In genomic region chr13:91348906-91349435, GRCh38 we compare ENCODE assay signal across 1 cellular context.
TF ChIP-seq lines count a peak whose summit lies in the region.

No MANE protein-coding gene starts in this region.

TF ChIP-seq in HEK293, 187 proteins besides CTCF, POLR2A, EP300 and RAD21 (continued from another document):
- TF ChIP-seq ZNF362 (tag by site-specific recombination; IDR thresholded peaks at IDR 0.05), result 0 out of 2 replicates have a peak, but pooled peaks have one; percentile 37
- TF ChIP-seq ZNF837 (tag by site-specific recombination; IDR thresholded peaks at IDR 0.05), result no peak
- TF ChIP-seq ZNF610 (tag by site-specific recombination; IDR thresholded peaks at IDR 0.05; ENCODE audit: borderline replicate concordance), result peak; percentile 45; the same call in 1 of the 2 replicates
- TF ChIP-seq ZBTB44 (tag by site-specific recombination; IDR thresholded peaks at IDR 0.05), result no peak
- TF ChIP-seq ZNF148 (tag by site-specific recombination; IDR thresholded peaks at IDR 0.05; ENCODE audit: borderline replicate concordance), result no peak
- no peak for TF ChIP-seq ZNF791 (tag by site-specific recombination; IDR thresholded peaks at IDR 0.05)
- no peak for TF ChIP-seq ZNF394 (tag by site-specific recombination; IDR thresholded peaks at IDR 0.05; ENCODE audit: borderline replicate concordance)
- TF ChIP-seq ZNF211 (tag by site-specific recombination; IDR thresholded peaks at IDR 0.05; ENCODE audit: low read depth), result no peak
- TF ChIP-seq ZNF426 (tag by site-specific recombination; IDR thresholded peaks at IDR 0.05), result no peak
- no peak for TF ChIP-seq ZNF624 (tag by site-specific recombination; IDR thresholded peaks at IDR 0.05)
- TF ChIP-seq ZNF701 (tag by site-specific recombination; IDR thresholded peaks at IDR 0.05), result no peak
- no peak for TF ChIP-seq ZNF549 (tag by site-specific recombination; IDR thresholded peaks at IDR 0.05)
- TF ChIP-seq ZNF639 (tag by site-specific recombination; IDR thresholded peaks at IDR 0.05), result no peak
- TF ChIP-seq ZNF266 (tag by site-specific recombination; IDR thresholded peaks at IDR 0.05; ENCODE audit: low read depth), result no peak
- no peak for TF ChIP-seq PRDM1 (tag by site-specific recombination; IDR thresholded peaks at IDR 0.05)
- no peak for TF ChIP-seq GLIS2 (tag by site-specific recombination; IDR thresholded peaks at IDR 0.05)
- 0 out of 2 replicates have a peak, but pooled peaks have one; percentile 20 for TF ChIP-seq ZNF2 (tag by site-specific recombination; IDR thresholded peaks at IDR 0.05)
- no peak for TF ChIP-seq ZNF416 (tag by site-specific recombination; IDR thresholded peaks at IDR 0.05)
- peak; percentile 18; the same call in 1 of the 2 replicates for TF ChIP-seq ZNF561 (tag by site-specific recombination; IDR thresholded peaks at IDR 0.05; ENCODE audit: borderline replicate concordance)
- TF ChIP-seq ZFP41 (tag by site-specific recombination; IDR thresholded peaks at IDR 0.05; ENCODE audit: borderline replicate concordance), result no peak
- TF ChIP-seq SCRT2 (tag by site-specific recombination; IDR thresholded peaks at IDR 0.05), result no peak
- peak; percentile 24; the same call in 1 of the 2 replicates for TF ChIP-seq ZBTB20 (tag by site-specific recombination; IDR thresholded peaks at IDR 0.05)
- no peak for TF ChIP-seq ZNF146 (tag by site-specific recombination; IDR thresholded peaks at IDR 0.05)
- TF ChIP-seq ZNF223 (tag by site-specific recombination; IDR thresholded peaks at IDR 0.05), result no peak
- no peak for TF ChIP-seq HOXA7 (CRISPR knock-in tag; IDR thresholded peaks at IDR 0.05; ENCODE audit: borderline replicate concordance)
- peak; percentile 69; the same call in 1 of the 2 replicates for TF ChIP-seq TRIM28 (IDR thresholded peaks at IDR 0.05; ENCODE audit: borderline replicate concordance, low read length)
- TF ChIP-seq ZBTB11 (tag by site-specific recombination; conservative IDR thresholded peaks at IDR 0.05; ENCODE audit: low read depth), result no peak
- TF ChIP-seq ZNF37A (tag by site-specific recombination; IDR thresholded peaks at IDR 0.05), result no peak
- no peak for TF ChIP-seq ZNF302 (tag by site-specific recombination; IDR thresholded peaks at IDR 0.05; ENCODE audit: low read depth)
- no peak for TF ChIP-seq ZNF654 (tag by site-specific recombination; IDR thresholded peaks at IDR 0.05; ENCODE audit: low read depth)
- no peak for TF ChIP-seq ZNF707 (tag by site-specific recombination; IDR thresholded peaks at IDR 0.05)
- TF ChIP-seq REST (tag by site-specific recombination; IDR thresholded peaks at IDR 0.05), result 0 out of 2 replicates have a peak, but pooled peaks have one; percentile 11
- peak; percentile 55 for TF ChIP-seq ZBTB17 (tag by site-specific recombination; IDR thresholded peaks at IDR 0.05)
- peak; percentile 74 for TF ChIP-seq ZBTB26 (tag by site-specific recombination; optimal IDR thresholded peaks at IDR 0.05)
- no peak for TF ChIP-seq ZNF366 (tag by site-specific recombination; conservative IDR thresholded peaks at IDR 0.05)
- TF ChIP-seq ZSCAN16 (tag by site-specific recombination; IDR thresholded peaks at IDR 0.05), result no peak
